7 cellular contexts compared by ENCODE assay signal in genomic region chr9:125570246-125570645, GRCh38.
"Had no signal": no experiment of that assay in that cellular context is flagged by ENCODE, and none has a peak within 500 bp of the region (broad histone marks: within the 10 kb centered on the region; RNA-seq: fewer than 3 reads in every experiment).

No MANE protein-coding gene starts in this region.

- H3K4me1 Mint-ChIP-seq: H9 had no signal

- H3K4me3 ChIP-seq: GM23248 had no signal

- DNase-seq: GM23248, GOT3, H9, HCEC 1CT, IMR-90, KBM-7 had no signal

- H3K27ac ChIP-seq: GM23248 had no signal

- H3K27ac Mint-ChIP-seq: H9 had no signal

- H3K9ac ChIP-seq: GM23248 had no signal

- FAIRE-seq: HTR-8/SVneo had no signal

- H3K4me3 Mint-ChIP-seq: H9 had no signal
